ENCODE assay signal across 1 cellular context in genomic region chr4:39718366-39719323, GRCh38.
TF ChIP-seq lines count a peak whose summit lies in the region.

No MANE protein-coding gene starts in this region.

TF ChIP-seq in SK-N-SH, 30 proteins besides CTCF, POLR2A, EP300 and RAD21 (continued from another document):
- no peak for TF ChIP-seq MAX (IDR thresholded peaks at IDR 0.05; ENCODE audit: low read depth)
- TF ChIP-seq REST (IDR thresholded peaks at IDR 0.05; ENCODE audit: low read depth, low read length) = no peak
